Comparison of ENCODE assay signal across 9 cellular contexts in the genomic region with DNA sequence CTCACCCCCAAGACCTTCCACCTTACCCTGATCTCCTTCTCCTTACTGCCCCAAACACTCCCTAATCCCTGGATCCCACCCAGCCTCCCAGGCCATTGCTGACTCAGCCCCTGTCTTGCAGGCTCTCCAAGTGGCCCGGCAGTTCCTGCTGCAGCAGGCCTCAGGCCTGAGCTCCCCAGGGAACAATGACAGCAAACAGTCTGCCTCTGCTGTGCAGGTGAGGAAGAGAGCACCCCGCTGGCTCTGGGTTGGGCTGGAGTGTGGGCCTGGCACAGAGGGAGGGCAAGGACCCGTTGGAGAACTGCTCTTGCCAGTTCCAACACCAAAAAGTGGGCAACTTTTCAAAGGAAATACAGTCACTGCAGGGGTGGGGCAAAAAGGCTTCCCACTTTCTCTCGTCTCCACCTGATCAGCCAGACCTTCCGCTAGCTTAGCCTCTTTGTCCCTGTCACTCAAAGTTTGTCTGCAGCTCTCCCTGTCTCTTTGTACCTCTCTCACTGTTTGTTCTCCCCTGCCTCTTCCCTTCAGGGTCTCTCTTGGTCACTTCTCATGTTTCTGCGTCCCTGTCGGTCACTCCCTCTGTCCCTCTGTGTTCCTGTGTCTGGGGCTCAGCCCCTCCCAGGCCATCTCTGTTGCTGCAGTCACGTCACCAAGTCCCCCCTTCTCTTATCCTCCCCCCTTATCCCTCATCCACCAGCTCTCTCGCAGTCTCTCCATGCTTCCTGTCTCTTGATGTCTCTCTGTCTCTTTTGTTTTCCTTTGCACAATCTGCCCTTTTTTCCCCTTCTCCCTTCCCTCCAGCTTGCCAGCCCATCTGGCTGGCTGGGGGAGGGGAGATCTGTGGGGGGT. TPM values are rescaled to one million over a fixed set of nuclear protein-coding genes. Genes with fewer than 3 reads are reported as not detected.
DNase-seq lines count a peak whose midpoint lies in the region; ATAC-seq and TF ChIP-seq lines count a peak whose summit lies in the region.
"Had no signal": no experiment of that assay in that cellular context is flagged by ENCODE, and none has a peak within 500 bp of the region (broad histone marks: within the 10 kb centered on the region; RNA-seq: fewer than 3 reads in every experiment).

No MANE protein-coding gene starts in this region.

- no peaks in the 10 kb centered on the region for H3K9me3 ChIP-seq in mucosa of stomach (ENCODE audit: control insufficient read depth, low read length)
- H3K9me3 ChIP-seq: gastrocnemius medialis had no signal

- peak overlapping the region; percentile 80 for H3K4me2 ChIP-seq in GM23338

- H3K27me3 Mint-ChIP-seq in GM23338 (ENCODE audit: insufficient read depth, low read depth, poor library complexity), result peaks cover 15% of the 10 kb centered on the region
- peaks cover 2% of the 10 kb centered on the region for H3K27me3 Mint-ChIP-seq in dendritic cell treated with granulocyte-macrophage colony-stimulating factor and Interleukin-4, amounts not matched to agents 40 ng/mL and 50 ng/mL, for 4 days
- no peaks in the 10 kb centered on the region for H3K27me3 Mint-ChIP-seq in activated CD8-positive, alpha-beta memory T cell treated with anti-CD3 and anti-CD28 coated beads, Interleukin-2, amount 10 ng/mL, durations not matched to agents 7 days and 5 days

- H3K4me1 ChIP-seq in GM23338 (ENCODE audit: insufficient read depth) (peaks cover 56% of the 10 kb centered on the region), mucosa of stomach (ENCODE audit: control insufficient read depth, insufficient read depth, low read length) (peaks cover 35% of the 10 kb centered on the region)

- H3K4me3 Mint-ChIP-seq in GM23338, result peak overlapping the region; percentile 57
- H3K4me3 Mint-ChIP-seq in dendritic cell treated with granulocyte-macrophage colony-stimulating factor and Interleukin-4, amounts not matched to agents 40 ng/mL and 50 ng/mL, for 4 days, result no peak overlapping the region
- H3K4me3 Mint-ChIP-seq in activated CD8-positive, alpha-beta memory T cell treated with anti-CD3 and anti-CD28 coated beads, Interleukin-2, amount 10 ng/mL, durations not matched to agents 7 days and 5 days, result no peak overlapping the region

- H3K36me3 Mint-ChIP-seq in GM23338 (ENCODE audit: low read depth), result peaks cover 16% of the 10 kb centered on the region
- H3K36me3 Mint-ChIP-seq in dendritic cell treated with granulocyte-macrophage colony-stimulating factor and Interleukin-4, amounts not matched to agents 40 ng/mL and 50 ng/mL, for 4 days (ENCODE audit: low read depth), result no peaks in the 10 kb centered on the region
- H3K36me3 Mint-ChIP-seq in activated CD8-positive, alpha-beta memory T cell treated with anti-CD3 and anti-CD28 coated beads, Interleukin-2, amount 10 ng/mL, durations not matched to agents 7 days and 5 days, result no peaks in the 10 kb centered on the region

- H3K4me1 Mint-ChIP-seq in GM23338, result peaks cover 75% of the 10 kb centered on the region
- peaks cover 39% of the 10 kb centered on the region for H3K4me1 Mint-ChIP-seq in dendritic cell treated with granulocyte-macrophage colony-stimulating factor and Interleukin-4, amounts not matched to agents 40 ng/mL and 50 ng/mL, for 4 days (ENCODE audit: low read depth)
- H3K4me1 Mint-ChIP-seq in activated CD8-positive, alpha-beta memory T cell treated with anti-CD3 and anti-CD28 coated beads, Interleukin-2, amount 10 ng/mL, durations not matched to agents 7 days and 5 days, result no peaks in the 10 kb centered on the region

- H3K9me2 ChIP-seq in GM23338 (ENCODE audit: insufficient read depth), result no peaks in the 10 kb centered on the region

- H4K20me1 ChIP-seq in GM23338 (replicated peaks; ENCODE audit: insufficient read depth), result no peaks in the 10 kb centered on the region; the same call in 1 of the 2 replicates

- no peaks in the 10 kb centered on the region for H3K9me3 Mint-ChIP-seq in GM23338
- no peaks in the 10 kb centered on the region for H3K9me3 Mint-ChIP-seq in dendritic cell treated with granulocyte-macrophage colony-stimulating factor and Interleukin-4, amounts not matched to agents 40 ng/mL and 50 ng/mL, for 4 days
- no peaks in the 10 kb centered on the region for H3K9me3 Mint-ChIP-seq in activated CD8-positive, alpha-beta memory T cell treated with anti-CD3 and anti-CD28 coated beads, Interleukin-2, amount 10 ng/mL, durations not matched to agents 7 days and 5 days (ENCODE audit: low read depth)

- 0 out of 2 replicates have a peak, but pooled peaks cover 11% of the 10 kb centered on the region for H3K79me2 ChIP-seq in GM23338 (replicated peaks; ENCODE audit: insufficient read depth)

- H2AFZ ChIP-seq in GM23338, result no peak overlapping the region

- H3K36me3 ChIP-seq in GM23338 (ENCODE audit: insufficient read depth), result no peaks in the 10 kb centered on the region
- H3K36me3 ChIP-seq in mucosa of stomach (ENCODE audit: control insufficient read depth, insufficient read depth, low read length), result peaks cover 4% of the 10 kb centered on the region
- H3K36me3 ChIP-seq: gastrocnemius medialis had no signal

- H3K27ac ChIP-seq in GM23338 (ENCODE audit: low read depth), result peak overlapping the region; percentile 94
- H3K27ac ChIP-seq: gastrocnemius medialis had no signal

- H3K27me3 ChIP-seq in GM23338 (ENCODE audit: insufficient read depth) (no peaks in the 10 kb centered on the region), mucosa of stomach (ENCODE audit: control insufficient read depth, insufficient read depth, low read length) (no peaks in the 10 kb centered on the region)
- H3K27me3 ChIP-seq: gastrocnemius medialis had no signal

- no peak for TF ChIP-seq CTCF in GM23338 (conservative IDR thresholded peaks at IDR 0.05; ENCODE audit: low read depth in 2 of 2)

- CTCF ChIA-PET in activated CD8-positive, alpha-beta memory T cell treated with anti-CD3 and anti-CD28 coated beads, Interleukin-2, amount 10 ng/mL, durations not matched to agents 7 days and 5 days (lab: Charles Lee), result interaction anchor here (1.2 to 1.4 kb wide), 2 partner anchors 15 to 210 kb away, joined by 3 read pairs; no protein-coding TSS in a partner anchor

- H3K4me3 ChIP-seq in GM23338 (peak overlapping the region; percentile 31), mucosa of stomach (ENCODE audit: low read length) (no peak overlapping the region)
- H3K4me3 ChIP-seq: gastrocnemius medialis had no signal

- peaks cover 16% of the 10 kb centered on the region for H3F3A ChIP-seq in GM23338 (replicated peaks; ENCODE audit: low read depth)

- peak overlapping the region; percentile 28 for H3K9ac ChIP-seq in mucosa of stomach (ENCODE audit: low read length)

- ATAC-seq in GM23338 (peak; percentile 59), HG02642 (IDR thresholded peaks at IDR 0.05; ENCODE audit: poor library complexity, unreplicated experiment) (no peak)
- no peak for ATAC-seq in activated CD8-positive, alpha-beta memory T cell treated with anti-CD3 and anti-CD28 coated beads, Interleukin-2, amount 10 ng/mL, durations not matched to agents 7 days and 5 days

- intact Hi-C loops in dendritic cell treated with granulocyte-macrophage colony-stimulating factor and Interleukin-4, amounts not matched to agents 40 ng/mL and 50 ng/mL, for 4 days (cut with micrococcal nuclease), result no loop called here

- peak overlapping the region; percentile 96 for H3K27ac Mint-ChIP-seq in GM23338
- peak overlapping the region; percentile 14 for H3K27ac Mint-ChIP-seq in dendritic cell treated with granulocyte-macrophage colony-stimulating factor and Interleukin-4, amounts not matched to agents 40 ng/mL and 50 ng/mL, for 4 days
- no peak overlapping the region for H3K27ac Mint-ChIP-seq in activated CD8-positive, alpha-beta memory T cell treated with anti-CD3 and anti-CD28 coated beads, Interleukin-2, amount 10 ng/mL, durations not matched to agents 7 days and 5 days

- DNase-seq in GM23338 (ENCODE audit: low spot score), result peak; percentile 85
- peak; percentile 9 for DNase-seq in NCI-H460 (ENCODE audit: extremely low read depth, low read depth)
- no peak for DNase-seq in activated CD8-positive, alpha-beta memory T cell treated with anti-CD3 and anti-CD28 coated beads, Interleukin-2, amount 10 ng/mL, durations not matched to agents 7 days and 5 days
- DNase-seq in stimulated activated CD4-positive, alpha-beta T cell treated with anti-CD3 and anti-CD28 coated beads, Interleukin-4, amount 100 ng/mL, for 24 hours, result no peak
- no peak for DNase-seq in effector CD8-positive, alpha-beta T cell (lab: John Stamatoyannopoulos, UW)
- DNase-seq: gastrocnemius medialis had no signal

TF ChIP-seq in GM23338, 12 proteins besides CTCF, POLR2A, EP300 and RAD21 (continues in another document):
- TF ChIP-seq, protein P1, sequence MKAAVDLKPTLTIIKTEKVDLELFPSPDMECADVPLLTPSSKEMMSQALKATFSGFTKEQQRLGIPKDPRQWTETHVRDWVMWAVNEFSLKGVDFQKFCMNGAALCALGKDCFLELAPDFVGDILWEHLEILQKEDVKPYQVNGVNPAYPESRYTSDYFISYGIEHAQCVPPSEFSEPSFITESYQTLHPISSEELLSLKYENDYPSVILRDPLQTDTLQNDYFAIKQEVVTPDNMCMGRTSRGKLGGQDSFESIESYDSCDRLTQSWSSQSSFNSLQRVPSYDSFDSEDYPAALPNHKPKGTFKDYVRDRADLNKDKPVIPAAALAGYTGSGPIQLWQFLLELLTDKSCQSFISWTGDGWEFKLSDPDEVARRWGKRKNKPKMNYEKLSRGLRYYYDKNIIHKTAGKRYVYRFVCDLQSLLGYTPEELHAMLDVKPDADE (IDR thresholded peaks at IDR 0.05), result peak; percentile 73
- TF ChIP-seq ZNF114 (CRISPR knock-in tag; IDR thresholded peaks at IDR 0.05) (no peak), JUNB (IDR thresholded peaks at IDR 0.05; ENCODE audit: unreplicated experiment) (no peak), EZH2 (IDR thresholded peaks at IDR 0.05; ENCODE audit: low read depth, unreplicated experiment) (no peak), NANOG (IDR thresholded peaks at IDR 0.05; ENCODE audit: borderline replicate concordance) (no peak), STAT1 (IDR thresholded peaks at IDR 0.05; ENCODE audit: unreplicated experiment) (no peak)

RNA-seq across cellular contexts. Expression of a gene that starts 31.9 kb away (rescaled TPM):
- total RNA-seq in GM23338 (2014; rRNA removed; shearing (Covaris generic)), result 9.7 and 13.5 TPM in 2 replicates
- polyA plus RNA-seq in GM23338 (2016; fragmentation: Nextera tagmentation; extraction: Ambion mirVana), result 5.1 and 6.3 TPM in 2 replicates
- 3.6 and 3.7 TPM in 2 replicates for total RNA-seq in NCI-H460 (2014; rRNA removed; shearing (Covaris generic))
- 1.3 and 2.6 TPM in 2 replicates for polyA plus RNA-seq in NCI-H460 (2014; cell fraction: nucleus; rRNA removed)
- 1 to 10 TPM; 6.5 to 7.7 TPM for total RNA-seq in activated CD8-positive, alpha-beta memory T cell treated with anti-CD3 and anti-CD28 coated beads, Interleukin-2, amount 10 ng/mL, durations not matched to agents 7 days and 5 days

Comparison
In these comparisons a context has a peak if more than half of its experiments do, and no peak if none do; other contexts are left out.
1. DNase-seq: peak in GM23338 (single experiment) and NCI-H460 (single experiment); none in activated CD8-positive, alpha-beta memory T cell treated with anti-CD3 and anti-CD28 coated beads, Interleukin-2, amount 10 ng/mL, durations not matched to agents 7 days and 5 days (single experiment), stimulated activated CD4-positive, alpha-beta T cell treated with anti-CD3 and anti-CD28 coated beads, Interleukin-4, amount 100 ng/mL, for 24 hours (single experiment) and effector CD8-positive, alpha-beta T cell (single experiment).